ENCODE assay signal across 20 cellular contexts in the genomic region with DNA sequence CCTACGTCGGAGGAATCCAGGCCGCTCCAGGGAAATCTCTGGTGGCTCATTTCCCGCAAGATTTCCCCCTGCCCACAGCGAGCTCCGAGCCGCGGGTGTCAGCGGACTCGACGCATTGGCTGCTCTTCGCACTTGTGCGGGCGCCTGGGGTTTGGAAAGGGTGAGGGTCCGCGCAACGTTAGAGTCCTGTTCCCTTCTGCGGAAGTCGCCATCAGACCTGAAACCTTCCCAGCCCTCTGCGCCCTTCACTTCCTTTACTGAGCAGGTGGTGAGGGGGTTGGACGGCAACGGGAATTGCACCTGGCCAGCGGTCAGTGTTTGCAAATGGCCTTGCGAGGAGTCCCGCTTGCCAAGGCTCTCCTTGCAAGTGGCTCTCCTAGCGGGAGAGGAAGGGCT. TPM values are rescaled to one million over a fixed set of nuclear protein-coding genes. Genes with fewer than 3 reads are reported as not detected.
"Had no signal": no experiment of that assay in that cellular context is flagged by ENCODE, and none has a peak within 500 bp of the region (broad histone marks: within the 10 kb centered on the region; RNA-seq: fewer than 3 reads in every experiment).

No MANE protein-coding gene starts in this region.

- H3K4me3 ChIP-seq: adrenal gland, colonic mucosa, gastrocnemius medialis, left lung, vagina had no signal

- H3K27me3 ChIP-seq: vagina had no signal

- H3K4me3 Mint-ChIP-seq: activated B cell treated with CpG ODN at 0.5 μM for 24 hours, natural killer cell had no signal

- H3K4me1 ChIP-seq: adrenal gland, colonic mucosa, gastrocnemius medialis, left lung, vagina had no signal

- H3K27ac ChIP-seq: adrenal gland, colonic mucosa, gastrocnemius medialis, left lung, vagina had no signal

- ATAC-seq: gastrocnemius medialis; left lung; natural killer cell; stimulated activated naive CD8-positive, alpha-beta T cell treated with anti-CD3 and anti-CD28 coated beads, Interleukin-15, Interleukin-2, amounts not matched to agents 100 U/mL and 50 U/mL, for 24 hours had no signal

- H3K36me3 ChIP-seq: adrenal gland, colonic mucosa, gastrocnemius medialis, left lung, vagina had no signal

- H3K9me3 Mint-ChIP-seq: activated B cell treated with CpG ODN at 0.5 μM for 24 hours had no signal

- H3K27ac Mint-ChIP-seq: activated B cell treated with CpG ODN at 0.5 μM for 24 hours, natural killer cell had no signal

- H3K4me1 Mint-ChIP-seq: activated B cell treated with CpG ODN at 0.5 μM for 24 hours, natural killer cell had no signal

- H3K36me3 Mint-ChIP-seq: natural killer cell had no signal

- DNase-seq: activated B cell treated with CpG ODN at 0.5 μM for 24 hours; activated naive CD4-positive, alpha-beta T cell treated with anti-CD3 and anti-CD28 coated beads, Interleukin-2, amount 50 U/mL, for 16 hours; activated T-cell treated with anti-CD3 and anti-CD28 coated beads, Interleukin-2, amount 50 U/mL, for 1 hour; adrenal gland; caudate nucleus; colonic mucosa; effector CD4-positive, alpha-beta T cell; gastrocnemius medialis; natural killer cell; stimulated activated CD4-positive, alpha-beta T cell treated with anti-CD3 and anti-CD28 coated beads, Interleukin-4, amount 100 ng/mL, for 1 hour; stimulated activated CD8-positive, alpha-beta memory T cell treated with anti-CD3 and anti-CD28 coated beads, Interleukin-4, amount 100 ng/mL, for 48 hours; stimulated activated naive CD8-positive, alpha-beta T cell treated with anti-CD3 and anti-CD28 coated beads, Interleukin-15, Interleukin-2, amounts not matched to agents 100 U/mL and 50 U/mL, for 24 hours had no signal

RNA-seq across cellular contexts. Expression of gene PAX1, which starts 8.4 kb away (rescaled TPM):
- total RNA-seq: activated B cell treated with CpG ODN at 0.5 μM for 24 hours; adrenal gland; colonic mucosa; left lung; mucosa of gallbladder; natural killer cell; omental fat pad; pulmonary artery endothelial cell; T-helper 1 cell treated with Interleukin-12 subunit alpha and Interleukin-12 subunit beta and Interleukin-4 antibody, amounts not matched to agents 30 ng/mL and 1 ng/mL, for 36 hours; temporal lobe; vagina had no signal
- polyA plus RNA-seq: adrenal gland, keratinocyte had no signal
